16 cellular contexts compared by ENCODE assay signal in genomic region chr3:58063022-58063421, GRCh38. TPM values are rescaled to one million over a fixed set of nuclear protein-coding genes. Genes with fewer than 3 reads are reported as not detected.
DNase-seq lines count a peak whose midpoint lies in the region; ATAC-seq, FAIRE-seq and TF ChIP-seq lines count a peak whose summit lies in the region.
"Had no signal": no experiment of that assay in that cellular context is flagged by ENCODE, and none has a peak within 500 bp of the region (broad histone marks: within the 10 kb centered on the region; RNA-seq: fewer than 3 reads in every experiment).

No MANE protein-coding gene starts in this region.

- no peak overlapping the region for H3K4me3 Mint-ChIP-seq in CD4-positive, alpha-beta T cell
- H3K4me3 Mint-ChIP-seq: activated naive CD8-positive, alpha-beta T cell treated with anti-CD3 and anti-CD28 coated beads, Interleukin-2, amount 10 ng/mL, durations not matched to agents 7 days and 5 days; naive B cell had no signal

- H3K27ac Mint-ChIP-seq in CD4-positive, alpha-beta T cell: no peak overlapping the region
- H3K27ac Mint-ChIP-seq: activated naive CD8-positive, alpha-beta T cell treated with anti-CD3 and anti-CD28 coated beads, Interleukin-2, amount 10 ng/mL, durations not matched to agents 7 days and 5 days had no signal

- in situ Hi-C loops in GM23248 (cut with MboI): no loop called here
- in situ Hi-C loops in HepG2 (cut with HindIII; ENCODE audit: extremely low pct_ligation_motif_present, low pct_unique_long_range_greater_than_20kb): no loop called here

- no peak for ATAC-seq in HepG2
- no peak for ATAC-seq in CD4-positive, alpha-beta T cell (ENCODE audit: poor library complexity)

- peak overlapping the region; percentile 8 for H3K4me2 ChIP-seq in GM23248 (ENCODE audit: unreplicated experiment)
- H3K4me2 ChIP-seq in HepG2 (ENCODE audit: low read depth, low read length): no peak overlapping the region

- H3K79me2 ChIP-seq in GM23248 (ENCODE audit: insufficient read depth): peaks cover 89% of the 10 kb centered on the region
- H3K79me2 ChIP-seq in HepG2 (ENCODE audit: insufficient read depth, low read length): peaks cover 89% of the 10 kb centered on the region

- TF ChIP-seq EP300 in HepG2 (IDR thresholded peaks at IDR 0.05; ENCODE audit: low read depth in 2 of 2, low read length in 2 of 2) (no peak), HepG2 (CRISPR knock-in tag; IDR thresholded peaks at IDR 0.05; ENCODE audit: borderline replicate concordance) (no peak)

- peaks cover 27% of the 10 kb centered on the region for H3K4me1 Mint-ChIP-seq in CD4-positive, alpha-beta T cell (ENCODE audit: low read depth)

- DNase-seq in GM23248 (no peak), adipocyte (ENCODE audit: low read depth) (no peak), HepG2 (ENCODE audit: low spot score) (no peak), superior temporal gyrus (ENCODE audit: extremely low spot score) (no peak), 8988T (no peak), GDM1 (lab: John Stamatoyannopoulos, UW) (no peak)
- no peak for DNase-seq in CD4-positive, alpha-beta T cell
- DNase-seq: activated CD4-positive, alpha-beta T cell treated with anti-CD3 and anti-CD28 coated beads for 48 hours; activated naive CD8-positive, alpha-beta T cell treated with anti-CD3 and anti-CD28 coated beads, Interleukin-2, amount 10 ng/mL, durations not matched to agents 7 days and 5 days; activated T-cell treated with anti-CD3 and anti-CD28 coated beads, Interleukin-2, amount 50 U/mL, for 1 hour; cerebellar nuclear complex; naive B cell; NCI-H82; stimulated activated CD4-positive, alpha-beta T cell treated with anti-CD3 and anti-CD28 coated beads, Interleukin-4, amount 100 ng/mL, for 24 hours had no signal

- TF ChIP-seq RAD21 in HepG2 (CRISPR knock-in tag; IDR thresholded peaks at IDR 0.05): no peak

- H4K20me1 ChIP-seq in GM23248 (ENCODE audit: insufficient read depth): no peaks in the 10 kb centered on the region
- H4K20me1 ChIP-seq in HepG2 (ENCODE audit: insufficient read depth, low read length): peaks cover 26% of the 10 kb centered on the region; the same call in 1 of the 2 replicates

- intact Hi-C loops in HepG2 (cut with micrococcal nuclease; ENCODE audit: unreplicated experiment): no loop called here
- intact Hi-C loops in CD4-positive, alpha-beta T cell (cut with DNase I, micrococcal nuclease): no loop called here

- POLR2A ChIA-PET in HepG2 (lab: Yijun Ruan, JAX): interaction anchor here (1.0 to 1.5 kb wide), 3 partner anchors 14 to 40 kb away, joined by 3 read pairs; no protein-coding TSS in a partner anchor
- POLR2A ChIA-PET in CD4-positive, alpha-beta T cell (lab: Charles Lee): interaction anchor here (0.5 kb wide), 1 partner anchor 20 kb away, joined by 3 read pairs; no protein-coding TSS in a partner anchor

- H3K9me3 Mint-ChIP-seq in CD4-positive, alpha-beta T cell: no peaks in the 10 kb centered on the region
- H3K9me3 Mint-ChIP-seq: activated naive CD8-positive, alpha-beta T cell treated with anti-CD3 and anti-CD28 coated beads, Interleukin-2, amount 10 ng/mL, durations not matched to agents 7 days and 5 days; naive B cell had no signal

- no peak for TF ChIP-seq POLR2A in HepG2 (IDR thresholded peaks at IDR 0.05; ENCODE audit: insufficient read depth in 1 of 2, low read depth in 2 of 2, low read length in 2 of 2)

- peaks cover 8% of the 10 kb centered on the region for H3K36me3 Mint-ChIP-seq in CD4-positive, alpha-beta T cell (ENCODE audit: low read depth)
- H3K36me3 Mint-ChIP-seq: activated naive CD8-positive, alpha-beta T cell treated with anti-CD3 and anti-CD28 coated beads, Interleukin-2, amount 10 ng/mL, durations not matched to agents 7 days and 5 days; naive B cell had no signal

- H2AFZ ChIP-seq in GM23248 (no peak overlapping the region), HepG2 (ENCODE audit: low read length) (no peak overlapping the region)

- no peak for TF ChIP-seq CTCF in HepG2 (CRISPR knock-in tag; IDR thresholded peaks at IDR 0.05)
- TF ChIP-seq CTCF in CD4-positive, alpha-beta T cell (IDR thresholded peaks at IDR 0.05): no peak

- no peaks in the 10 kb centered on the region for H3K36me3 ChIP-seq in GM23248 (ENCODE audit: low read depth)
- H3K36me3 ChIP-seq in adipocyte (ENCODE audit: control insufficient read depth, insufficient read depth, low read length, severe bottlenecking): no peaks in the 10 kb centered on the region
- peaks cover 2 to 6% of the 10 kb centered on the region in 2 experiments; a peak in 1 of 5 replicates for H3K36me3 ChIP-seq in HepG2 (replicated peaks in 1 of 2; ENCODE audit: control insufficient read depth in 1 of 2, insufficient read depth in 2 of 2, low read length in 2 of 2)
- H3K36me3 ChIP-seq in stomach smooth muscle (ENCODE audit: control insufficient read depth in 2 of 2, insufficient read depth in 2 of 2, low read length in 2 of 2): no peaks in the 10 kb centered on the region
- H3K36me3 ChIP-seq: BE2C had no signal

- 78 to 79% methylated on average over 10 of the region's 10 CpGs for WGBS in GM23248 (ENCODE audit: low coverage in 1 of 2, low lambda C conversion rate in 2 of 2, missing lambda C conversion rate in 2 of 2), 2 experiments
- WGBS in HepG2 (ENCODE audit: low lambda C conversion rate): 98% methylated on average over 6 of the region's 10 CpGs

- peak overlapping the region; percentile 7; the same call in 1 of the 2 replicates for H3K27ac ChIP-seq in GM23248
- H3K27ac ChIP-seq in HepG2 (ENCODE audit: extremely low read length, insufficient read depth, low read length): peak overlapping the region; percentile 12
- peak overlapping the region; percentile 53 for H3K27ac ChIP-seq in stomach smooth muscle (ENCODE audit: low read length)
- no peak overlapping the region for H3K27ac ChIP-seq in CD4-positive, alpha-beta T cell (ENCODE audit: low read depth, low read length)

- H3K27me3 Mint-ChIP-seq in CD4-positive, alpha-beta T cell: no peaks in the 10 kb centered on the region
- H3K27me3 Mint-ChIP-seq: activated naive CD8-positive, alpha-beta T cell treated with anti-CD3 and anti-CD28 coated beads, Interleukin-2, amount 10 ng/mL, durations not matched to agents 7 days and 5 days; naive B cell had no signal

- FAIRE-seq in HepG2 (lab: Jason Lieb, UNC): no peak

- CTCF ChIA-PET in HepG2 (lab: Yijun Ruan, JAX; ENCODE audit: low intra/inter-chr PET ratio, low total read pairs): interaction anchor here (1.2 kb wide), 1 partner anchor 21 kb away, joined by 3 read pairs; no protein-coding TSS in a partner anchor
- CTCF ChIA-PET in CD4-positive, alpha-beta T cell (lab: Charles Lee): no interaction called here

- H3K27me3 ChIP-seq in GM23248 (replicated peaks; ENCODE audit: insufficient read depth) (no peaks in the 10 kb centered on the region), adipocyte (replicated peaks; ENCODE audit: control insufficient read depth, insufficient read depth, low read length) (no peaks in the 10 kb centered on the region), HepG2 (ENCODE audit: control insufficient read depth in 1 of 2, insufficient read depth in 2 of 2, low read length in 2 of 2) (no peaks in the 10 kb centered on the region; a peak in 1 of 5 replicates), stomach smooth muscle (ENCODE audit: control insufficient read depth in 1 of 2, insufficient read depth in 2 of 2, low read length in 2 of 2) (no peaks in the 10 kb centered on the region)
- no peaks in the 10 kb centered on the region for H3K27me3 ChIP-seq in CD4-positive, alpha-beta T cell (ENCODE audit: control insufficient read depth, insufficient read depth, low read length)
- H3K27me3 ChIP-seq: BE2C had no signal

- H3K9me3 ChIP-seq in GM23248 (ENCODE audit: low read depth) (no peaks in the 10 kb centered on the region), adipocyte (ENCODE audit: control insufficient read depth, low read length) (no peaks in the 10 kb centered on the region), HepG2 (ENCODE audit: low read length) (no peaks in the 10 kb centered on the region), stomach smooth muscle (ENCODE audit: control insufficient read depth in 2 of 2, low read length in 2 of 2) (no peaks in the 10 kb centered on the region)
- no peaks in the 10 kb centered on the region for H3K9me3 ChIP-seq in CD4-positive, alpha-beta T cell (ENCODE audit: control insufficient read depth, low read length)
- H3K9me3 ChIP-seq: BE2C had no signal

- H3K9me2 ChIP-seq in GM23248 (ENCODE audit: insufficient read depth): no peaks in the 10 kb centered on the region

- peaks cover 84% of the 10 kb centered on the region for H3K4me1 ChIP-seq in GM23248 (ENCODE audit: insufficient read depth)
- H3K4me1 ChIP-seq in adipocyte (ENCODE audit: control insufficient read depth, insufficient read depth, low read length): peaks cover 63% of the 10 kb centered on the region
- H3K4me1 ChIP-seq in HepG2 (ENCODE audit: insufficient read depth, low read length): peaks cover 96% of the 10 kb centered on the region
- H3K4me1 ChIP-seq in stomach smooth muscle (ENCODE audit: control insufficient read depth, insufficient read depth, low read length): peaks cover 48% of the 10 kb centered on the region

- H3K4me3 ChIP-seq in GM23248 (no peak overlapping the region), adipocyte (ENCODE audit: low read length) (peak overlapping the region; percentile 17), HepG2 (replicated peaks in 1 of 3; ENCODE audit: insufficient read depth in 1 of 3, low read depth in 2 of 3, low read length in 3 of 3) (no peak overlapping the region), stomach smooth muscle (ENCODE audit: low read length in 2 of 2) (no peak overlapping the region)

- BruUV-seq in HepG2 (replicated peaks; lab: Mats Ljungman, UMichigan): no TSS peak

- H3F3A ChIP-seq in GM23248 (ENCODE audit: insufficient read depth): peaks cover 62% of the 10 kb centered on the region

- no peak overlapping the region for H3K9ac ChIP-seq in GM23248
- no peak overlapping the region for H3K9ac ChIP-seq in adipocyte (ENCODE audit: low read length)
- H3K9ac ChIP-seq in HepG2 (ENCODE audit: insufficient read depth, low read depth, low read length): no peak overlapping the region
- no peak overlapping the region for H3K9ac ChIP-seq in stomach smooth muscle (ENCODE audit: low read length in 2 of 2)

RNA-seq across cellular contexts. Expression of gene FLNB, which starts 54.8 kb away (rescaled TPM):
- 186 and 199 TPM in 2 replicates for total RNA-seq in GM23248 (2014; rRNA removed; shearing (Covaris generic))
- polyA plus RNA-seq in GM23248 (2016; fragmentation: Nextera tagmentation; extraction: Ambion mirVana) (60.6 and 61.7 TPM in 2 replicates), HepG2 (2011; rRNA removed) (106 and 126 TPM in 2 replicates)
- 48.8 and 130 TPM in 2 replicates for total RNA-seq in HepG2 (2016; rRNA removed; fragmentation: Illumina TruSeq; extraction: Trizol)
- 13.1 and 13.3 TPM in 2 replicates for total RNA-seq in HepG2 (2016; cell fraction: cytosol; rRNA removed; fragmentation: Illumina TruSeq; extraction: Trizol; ENCODE audit: low read depth)
- 39.2 and 136 TPM in 2 replicates for total RNA-seq in HepG2 (2016; cell fraction: insoluble cytoplasmic fraction; rRNA removed; fragmentation: Illumina TruSeq; extraction: Trizol)
- total RNA-seq in HepG2 (2016; cell fraction: membrane; rRNA removed; fragmentation: Illumina TruSeq; extraction: Trizol): 18.9 and 22.5 TPM in 2 replicates
- total RNA-seq in HepG2 (2016; cell fraction: nucleus; rRNA removed; fragmentation: Illumina TruSeq; extraction: Trizol): 211 and 228 TPM in 2 replicates
- polyA plus RNA-seq in HepG2 (2011; cell fraction: cytosol; rRNA removed): 92.4 and 98.4 TPM in 2 replicates
- 739 and 796 TPM in 2 replicates for polyA plus RNA-seq in HepG2 (2011; cell fraction: nucleus; rRNA removed)
- polyA plus RNA-seq in HepG2 (2012): 198 and 216 TPM in 2 replicates
- polyA plus RNA-seq in HepG2 (2016; cell fraction: cytosol; fragmentation: Illumina TruSeq; extraction: Trizol; ENCODE audit: low read depth): 8.9 and 9.6 TPM in 2 replicates
- polyA plus RNA-seq in HepG2 (2016; cell fraction: insoluble cytoplasmic fraction; fragmentation: Illumina TruSeq; extraction: Trizol; ENCODE audit: low read depth): 41.9 and 44.7 TPM in 2 replicates
- 15.4 and 16.3 TPM in 2 replicates for polyA plus RNA-seq in HepG2 (2016; cell fraction: membrane; fragmentation: Illumina TruSeq; extraction: Trizol; ENCODE audit: low read depth)
- polyA plus RNA-seq in HepG2 (2016; cell fraction: nucleus; fragmentation: Illumina TruSeq; extraction: Trizol; ENCODE audit: insufficient read depth, low read depth): 270 and 279 TPM in 2 replicates
- 277 and 558 TPM in 2 replicates for polyA minus RNA-seq in HepG2 (2011; rRNA and poly(A)+ RNA removed; ENCODE audit: low replicate concordance)
- 259 and 274 TPM in 2 replicates for polyA minus RNA-seq in HepG2 (2011; cell fraction: cytosol; rRNA and poly(A)+ RNA removed)
- polyA minus RNA-seq in HepG2 (2011; cell fraction: nucleus; rRNA and poly(A)+ RNA removed): 831 and 1,056 TPM in 2 replicates
- total RNA-seq in CD4-positive, alpha-beta T cell: 10 to 100 TPM; 39.7 to 42.1 TPM
